In the genomic region with DNA sequence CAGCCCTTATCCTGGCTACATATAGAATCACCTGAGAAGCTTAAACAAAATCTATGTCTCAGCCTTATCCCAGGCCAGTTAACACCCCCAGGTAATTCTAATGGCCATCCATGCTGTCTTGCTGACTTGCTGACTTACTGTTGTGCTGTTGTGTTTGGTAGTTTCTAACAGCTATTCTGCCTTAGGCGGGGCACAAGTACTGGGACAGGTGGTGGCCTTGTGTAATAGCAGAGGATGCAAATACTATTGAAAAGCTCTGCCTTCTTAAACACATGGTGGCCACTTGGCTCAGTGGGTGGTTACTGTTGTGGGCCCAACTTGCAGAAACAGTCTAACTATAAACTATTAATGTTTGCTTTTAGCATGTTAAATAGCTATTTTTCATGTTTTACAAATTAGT, we compare ENCODE assay signal across 22 cellular contexts. TPM values are rescaled to one million over a fixed set of nuclear protein-coding genes. Genes with fewer than 3 reads are reported as not detected.
DNase-seq lines count a peak whose midpoint lies in the region; ATAC-seq, FAIRE-seq and TF ChIP-seq lines count a peak whose summit lies in the region.
"Had no signal": no experiment of that assay in that cellular context is flagged by ENCODE, and none has a peak within 500 bp of the region (broad histone marks: within the 10 kb centered on the region; RNA-seq: fewer than 3 reads in every experiment).

No MANE protein-coding gene starts in this region.

- intact Hi-C loops in upper lobe of right lung (cut with DNase I), result no loop called here

- peaks cover 9% of the 10 kb centered on the region for H3K36me3 ChIP-seq in upper lobe of right lung
- H3K36me3 ChIP-seq: SJCRH30 had no signal

- peak; percentile 2 for DNase-seq in NCI-H2107 treated with DMSO at 0.1 percent for 48 hours (lab: John Stamatoyannopoulos, UW; ENCODE audit: unreplicated experiment)
- no peak for DNase-seq in NCI-H2107 (lab: John Stamatoyannopoulos, UW)
- peak; percentile 71 for DNase-seq in NCI-H526 (lab: John Stamatoyannopoulos, UW)
- DNase-seq in upper lobe of right lung, result no peak
- DNase-seq in D721Med (ENCODE audit: insufficient read length, low spot score), result no peak
- no peak for DNase-seq in GF-D8 (lab: John Stamatoyannopoulos, UW)
- DNase-seq: AML-193, DND-41, GDM1, KG1, NCI-H1092, NCI-H146, NCI-H2029 treated with DMSO at 0.1 percent for 48 hours, NCI-H510A, PC-9, SJCRH30 had no signal

- H3K27ac ChIP-seq in upper lobe of right lung, result no peak overlapping the region
- H3K27ac ChIP-seq: 22Rv1, C4-2B, PC-9, SJCRH30 had no signal

- no peaks in the 10 kb centered on the region for H3K9me3 ChIP-seq in upper lobe of right lung
- H3K9me3 ChIP-seq: SJCRH30 had no signal

- no peak for TF ChIP-seq CTCF in upper lobe of right lung (IDR thresholded peaks at IDR 0.05)
- TF ChIP-seq CTCF in D721Med (IDR thresholded peaks at IDR 0.05; ENCODE audit: insufficient read depth, missing control alignments), result no peak

- H3K4me3 ChIP-seq in upper lobe of right lung, result no peak overlapping the region
- H3K4me3 ChIP-seq: GM12878, PC-9, SJCRH30 had no signal

- H3K4me1 ChIP-seq in upper lobe of right lung, result no peaks in the 10 kb centered on the region

- no peak for FAIRE-seq in D721Med (lab: Jason Lieb, UNC)
- FAIRE-seq: GM12878, H1 had no signal

- H3K27me3 ChIP-seq in upper lobe of right lung, result no peaks in the 10 kb centered on the region
- H3K27me3 ChIP-seq: SJCRH30 had no signal

- ATAC-seq in esophagus mucosa, result peak; percentile 32
- ATAC-seq in upper lobe of right lung, result peak; percentile 22
- ATAC-seq in GM18520 (IDR thresholded peaks at IDR 0.05; ENCODE audit: unreplicated experiment), result no peak
- ATAC-seq: GM12878 had no signal

RNA-seq across cellular contexts. Expression of gene CDS1, which starts 56.2 kb away (rescaled TPM):
- total RNA-seq in esophagus mucosa, result 19.6 TPM
- total RNA-seq in upper lobe of right lung, result 25.1 TPM
- total RNA-seq: GM12878 had no signal

Comparison
In these comparisons a context has a peak if more than half of its experiments do, and no peak if none do; other contexts are left out.
1. DNase-seq: peak in NCI-H2107 treated with DMSO at 0.1 percent for 48 hours (single experiment) and NCI-H526 (2 of 2); none in NCI-H2107 (single experiment), upper lobe of right lung (single experiment), D721Med (single experiment) and GF-D8 (single experiment).